In the genomic region with DNA sequence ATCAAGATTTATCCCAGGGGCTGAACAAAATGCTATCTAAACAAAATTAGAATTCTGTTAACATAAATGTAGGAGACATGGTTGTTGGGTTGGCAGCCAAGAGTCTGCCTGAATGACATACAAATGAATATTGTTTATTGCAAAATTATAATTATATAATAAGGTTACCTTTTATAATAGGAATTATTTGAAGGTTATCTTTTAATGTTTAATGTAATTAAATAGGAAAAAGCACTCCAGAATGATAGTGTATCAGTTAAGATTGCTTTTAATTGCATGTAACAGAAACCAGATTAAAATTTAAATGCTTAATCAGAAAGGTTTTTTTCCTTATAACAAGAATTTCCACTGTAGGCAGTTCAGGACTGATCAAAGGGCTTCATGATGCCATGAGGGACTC, we compare ENCODE assay signal across 27 cellular contexts.
"Had no signal": no experiment of that assay in that cellular context is flagged by ENCODE, and none has a peak within 500 bp of the region (broad histone marks: within the 10 kb centered on the region; RNA-seq: fewer than 3 reads in every experiment).

No MANE protein-coding gene starts in this region.

- FAIRE-seq: urothelium cell line had no signal

- H3K27ac ChIP-seq: stomach, suprapubic skin, testis, thoracic aorta, thyroid gland, tibial artery, tibial nerve, transverse colon, upper lobe of left lung, upper lobe of right lung, uterus, vagina had no signal

- DNase-seq: stimulated activated CD4-positive, alpha-beta T cell treated with anti-CD3 and anti-CD28 coated beads, Interleukin-2, amount 100 ng/mL, for 48 hours; stimulated activated CD4-positive, alpha-beta T cell treated with anti-CD3 and anti-CD28 coated beads, Interleukin-4, amount 100 ng/mL, for 1 hour; stimulated activated CD4-positive, alpha-beta T cell treated with anti-CD3 and anti-CD28 coated beads, Interleukin-4, amount 100 ng/mL, for 24 hours; stimulated activated CD4-positive, alpha-beta T cell treated with anti-CD3 and anti-CD28 coated beads, Interleukin-4, amount 100 ng/mL, for 4 hours; stimulated activated CD8-positive, alpha-beta memory T cell treated with anti-CD3 and anti-CD28 coated beads, Interleukin-4, amount 100 ng/mL, for 48 hours; stimulated activated naive B cell treated with anti-CD40 and anti-IgM and Interleukin-4, amounts not matched to agents 10 μg/mL and 1 μg/mL and 100 μg/mL, for 72 hours; stimulated activated naive CD4-positive, alpha-beta T cell; stimulated activated naive CD4-positive, alpha-beta T cell treated with Interleukin-2 at 50 U/mL for 16 hours; stimulated activated naive CD8-positive, alpha-beta T cell treated with anti-CD3 and anti-CD28 coated beads, Interleukin-15, amount 100 ng/mL, for 72 hours; stimulated activated naive CD8-positive, alpha-beta T cell treated with anti-CD3 and anti-CD28 coated beads, Interleukin-15, Interleukin-2, amounts not matched to agents 100 U/mL and 50 U/mL, for 24 hours; stomach; substantia nigra; testis; thyroid gland; tibial artery; transverse colon; trophoblast cell; upper lobe of left lung; upper lobe of right lung; uterus had no signal

- H3K9me3 ChIP-seq: suprapubic skin, testis, thoracic aorta, thyroid gland, tibial artery, transverse colon, upper lobe of right lung, uterus, vagina had no signal

- ATAC-seq: stimulated activated effector memory CD8-positive, alpha-beta T cell treated with anti-CD3 and anti-CD28 coated beads, Interleukin-12 subunit alpha, Interleukin-12 subunit beta, amount 100 ng/mL, for 72 hours; stimulated activated memory B cell treated with anti-CD40 and anti-IgM and Interleukin-4, amounts not matched to agents 10 μg/mL and 1 μg/mL and 100 μg/mL, for 72 hours; stimulated activated naive B cell treated with anti-CD40 and anti-IgM and Interleukin-4, amounts not matched to agents 10 μg/mL and 1 μg/mL and 100 μg/mL, for 72 hours; stimulated activated naive CD8-positive, alpha-beta T cell treated with anti-CD3 and anti-CD28 coated beads, Interleukin-15, amount 100 ng/mL, for 72 hours; stimulated activated naive CD8-positive, alpha-beta T cell treated with anti-CD3 and anti-CD28 coated beads, Interleukin-15, Interleukin-2, amounts not matched to agents 100 U/mL and 50 U/mL, for 24 hours; upper lobe of right lung had no signal

- H3K27me3 ChIP-seq: stomach, suprapubic skin, testis, thyroid gland, tibial artery, tibial nerve, transverse colon, upper lobe of left lung, upper lobe of right lung, uterus, vagina had no signal

- H3K36me3 ChIP-seq: stomach, suprapubic skin, thoracic aorta, thyroid gland, tibial artery, tibial nerve, transverse colon, upper lobe of left lung, upper lobe of right lung, uterus, vagina had no signal

- H3K4me3 ChIP-seq: stomach, suprapubic skin, testis, thoracic aorta, thyroid gland, tibial artery, tibial nerve, transverse colon, upper lobe of left lung, upper lobe of right lung, uterus, vagina had no signal

- H3K4me1 ChIP-seq: stomach, suprapubic skin, testis, thyroid gland, tibial artery, tibial nerve, transverse colon, upper lobe of left lung, upper lobe of right lung, uterus, vagina had no signal
